10 cellular contexts compared by ENCODE assay signal in the genomic region with DNA sequence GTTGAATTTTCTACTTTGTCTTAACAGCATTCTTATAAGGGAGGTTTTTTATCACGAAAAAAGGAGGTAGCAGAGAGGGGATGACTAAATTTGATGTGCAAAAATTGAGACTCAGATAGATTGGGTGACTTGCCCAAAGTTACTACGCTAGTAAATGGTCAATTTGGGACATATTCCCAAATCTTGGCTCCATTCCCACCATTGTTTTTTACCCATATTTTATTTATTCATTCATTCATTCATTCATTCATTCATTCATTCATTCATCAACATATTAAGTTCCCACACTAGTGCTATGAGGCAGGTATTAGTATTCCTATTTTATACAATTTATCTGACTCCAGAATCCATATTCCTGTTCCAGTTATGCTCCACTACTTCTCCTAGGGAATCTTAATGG.
"Had no signal": no experiment of that assay in that cellular context is flagged by ENCODE, and none has a peak within 500 bp of the region (broad histone marks: within the 10 kb centered on the region; RNA-seq: fewer than 3 reads in every experiment).

No MANE protein-coding gene starts in this region.

- FAIRE-seq: HTR-8/SVneo, K562 had no signal

- H3K4me3 Mint-ChIP-seq: HFFc6 had no signal

- H3K9me3 ChIP-seq: HAP-1 had no signal

- H3K4me3 ChIP-seq: GM23248, HAP-1, K562 had no signal

- H3K9me3 Mint-ChIP-seq: HFFc6 had no signal

- H3K27ac ChIP-seq: GM23248 had no signal

- H3K9ac ChIP-seq: GM23248 had no signal

- H2AFZ ChIP-seq: GM23248 had no signal

- DNase-seq: GM23248, GOT3, H7, HFFc6, IMR-90, KG1 had no signal

- ATAC-seq: HCT116, K562 had no signal

- H3K27ac Mint-ChIP-seq: HFFc6 had no signal
